1 cellular context compared by ENCODE assay signal in genomic region chr3:106850429-106850828, GRCh38.
TF ChIP-seq lines count a peak whose summit lies in the region.

No MANE protein-coding gene starts in this region.

TF ChIP-seq in SK-N-SH, 30 proteins besides CTCF, POLR2A, EP300 and RAD21 (continued from another document):
- no peak for TF ChIP-seq IRF3 (IDR thresholded peaks at IDR 0.05; ENCODE audit: low read depth, low read length)
- no peak for TF ChIP-seq ELF1 (IDR thresholded peaks at IDR 0.05)
- TF ChIP-seq SMC3 (IDR thresholded peaks at IDR 0.05; ENCODE audit: low read depth, low read length) = no peak
- no peak for TF ChIP-seq MEF2A (IDR thresholded peaks at IDR 0.05; ENCODE audit: borderline replicate concordance, low read depth)
- TF ChIP-seq GATA2 (CRISPR knock-in tag; IDR thresholded peaks at IDR 0.05) = no peak
- TF ChIP-seq ZBTB33 (IDR thresholded peaks at IDR 0.05; ENCODE audit: borderline replicate concordance, low read depth) = no peak
- no peak for TF ChIP-seq POLR2AphosphoS5 (IDR thresholded peaks at IDR 0.05; ENCODE audit: low read depth, low read length)
- no peak for TF ChIP-seq FOSL2 (IDR thresholded peaks at IDR 0.05; ENCODE audit: borderline replicate concordance, low read depth)
- TF ChIP-seq JUND (IDR thresholded peaks at IDR 0.05) = no peak
- TF ChIP-seq MAX (IDR thresholded peaks at IDR 0.05; ENCODE audit: low read depth) = no peak
